In genomic region chr1:59617418-59617817, GRCh38 we compare ENCODE assay signal across 24 cellular contexts.
"Had no signal": no experiment of that assay in that cellular context is flagged by ENCODE, and none has a peak within 500 bp of the region (broad histone marks: within the 10 kb centered on the region; RNA-seq: fewer than 3 reads in every experiment).

No MANE protein-coding gene starts in this region.

- H3K4me3 ChIP-seq: coronary artery, dorsolateral prefrontal cortex had no signal

- H3K27me3 ChIP-seq: brain microvascular endothelial cell, dorsolateral prefrontal cortex had no signal

- H3K27ac ChIP-seq: brain microvascular endothelial cell, coronary artery, dorsolateral prefrontal cortex had no signal

- H3K36me3 ChIP-seq: brain microvascular endothelial cell had no signal

- DNase-seq: activated CD4-positive, alpha-beta memory T cell treated with anti-CD3 and anti-CD28 coated beads for 36 hours; activated CD4-positive, alpha-beta T cell treated with anti-CD3 and anti-CD28 coated beads for 36 hours; activated CD4-positive, alpha-beta T cell treated with anti-CD3 and anti-CD28 coated beads, Interleukin-2, amount 10 ng/mL, durations not matched to agents 24 days and 14 days; activated CD4-positive, CD25-positive, alpha-beta regulatory T cell; activated CD4-positive, CD25-positive, alpha-beta regulatory T cell treated with anti-CD3 and anti-CD28 coated beads, Interleukin-2, amount 50 U/mL, for 72 hours; activated CD8-positive, alpha-beta memory T cell treated with anti-CD3 and anti-CD28 coated beads, Interleukin-2, amount 10 ng/mL, durations not matched to agents 7 days and 5 days; activated CD8-positive, alpha-beta memory T cell treated with anti-CD3 and anti-CD28 coated beads, Interleukin-2, amount 50 U/mL, for 4 hours; activated CD8-positive, alpha-beta T cell treated with anti-CD3 and anti-CD28 coated beads, Interleukin-2, amount 10 ng/mL, durations not matched to agents 7 days and 5 days; activated gamma-delta T cell; activated naive CD4-positive, alpha-beta T cell; activated naive CD4-positive, alpha-beta T cell treated with anti-CD3 and anti-CD28 coated beads, Interleukin-2, amount 50 U/mL, for 16 hours; activated T-cell treated with anti-CD3 and anti-CD28 coated beads, Interleukin-2, amount 50 U/mL, for 1 hour; activated T-cell treated with anti-CD3 and anti-CD28 coated beads, Interleukin-2, amount 50 U/mL, for 48 hours; amniotic stem cell; anterior cingulate cortex; brain microvascular endothelial cell; dorsolateral prefrontal cortex; effector memory CD4-positive, alpha-beta T cell; endodermal cell; foreskin fibroblast; head of caudate nucleus; T-helper 2 cell had no signal

- ATAC-seq: activated CD4-positive, alpha-beta T cell treated with anti-CD3 and anti-CD28 coated beads for 36 hours; activated CD8-positive, alpha-beta memory T cell treated with anti-CD3 and anti-CD28 coated beads, Interleukin-2, amount 10 ng/mL, durations not matched to agents 7 days and 5 days; activated CD8-positive, alpha-beta T cell treated with anti-CD3 and anti-CD28 coated beads, Interleukin-2, amount 10 ng/mL, durations not matched to agents 7 days and 5 days; esophagus mucosa had no signal
